15 cellular contexts compared by ENCODE assay signal in genomic region chr16:88013091-88013609, GRCh38.
DNase-seq lines count a peak whose midpoint lies in the region; ATAC-seq and TF ChIP-seq lines count a peak whose summit lies in the region.
"Had no signal": no experiment of that assay in that cellular context is flagged by ENCODE, and none has a peak within 500 bp of the region (broad histone marks: within the 10 kb centered on the region; RNA-seq: fewer than 3 reads in every experiment).

No MANE protein-coding gene starts in this region.

- peaks cover 24% of the 10 kb centered on the region for H3K36me3 Mint-ChIP-seq in HFFc6 (ENCODE audit: low read depth)
- peaks cover 18% of the 10 kb centered on the region for H3K36me3 Mint-ChIP-seq in activated CD8-positive, alpha-beta T cell treated with anti-CD3 and anti-CD28 coated beads, Interleukin-2, amount 10 ng/mL, durations not matched to agents 7 days and 5 days (ENCODE audit: low read depth)

- TF ChIP-seq POLR2A in gastrocnemius medialis (IDR thresholded peaks at IDR 0.05): no peak

- TF ChIP-seq CTCF in HFFc6 (IDR thresholded peaks at IDR 0.05) (no peak), kidney epithelial cell (IDR thresholded peaks at IDR 0.05; ENCODE audit: insufficient read depth, low read length, poor library complexity, severe bottlenecking) (no peak), gastrocnemius medialis (IDR thresholded peaks at IDR 0.05 in 4 of 5, conservative IDR thresholded peaks at IDR 0.05 in 1 of 5) (no peak)

- DNase-seq in HFFc6: no peak
- DNase-seq in activated CD8-positive, alpha-beta T cell treated with anti-CD3 and anti-CD28 coated beads, Interleukin-2, amount 10 ng/mL, durations not matched to agents 7 days and 5 days: no peak
- DNase-seq in kidney epithelial cell (ENCODE audit: low read depth): peak; percentile 19
- DNase-seq in renal cortical epithelial cell (ENCODE audit: low read depth): peak; percentile 44
- DNase-seq in gastrocnemius medialis: no peak
- no peak for DNase-seq in KBM-7
- DNase-seq in stimulated activated CD4-positive, alpha-beta T cell treated with anti-CD3 and anti-CD28 coated beads, Interleukin-4, amount 100 ng/mL, for 1 hour: no peak
- DNase-seq: Karpas-422, NCI-H1694, NCI-H526 treated with DMSO at 0.1 percent for 48 hours had no signal

- CTCF ChIA-PET in activated CD8-positive, alpha-beta T cell treated with anti-CD3 and anti-CD28 coated beads, Interleukin-2, amount 10 ng/mL, durations not matched to agents 7 days and 5 days (lab: Charles Lee): no interaction called here

- H3K9me3 ChIP-seq in gastrocnemius medialis: no peaks in the 10 kb centered on the region
- H3K9me3 ChIP-seq: testis had no signal

- H3K36me3 ChIP-seq in kidney epithelial cell (ENCODE audit: control insufficient read depth, insufficient read depth, low read length) (no peaks in the 10 kb centered on the region), gastrocnemius medialis (peaks cover 0 to 4% of the 10 kb centered on the region in 2 donors)

- no peak for ATAC-seq in activated CD8-positive, alpha-beta T cell treated with anti-CD3 and anti-CD28 coated beads, Interleukin-2, amount 10 ng/mL, durations not matched to agents 7 days and 5 days
- ATAC-seq in HG03460 (IDR thresholded peaks at IDR 0.05; ENCODE audit: unreplicated experiment) (no peak), gastrocnemius medialis (no peak)
- ATAC-seq: naive thymus-derived CD8-positive, alpha-beta T cell had no signal

- H3K4me1 ChIP-seq in gastrocnemius medialis: no peaks in the 10 kb centered on the region
- H3K4me1 ChIP-seq: testis had no signal

- intact Hi-C loops in gastrocnemius medialis (cut with DNase I; ENCODE audit: low total_unique reads): no loop called here

- H3K27ac ChIP-seq in gastrocnemius medialis: no peak overlapping the region
- H3K27ac ChIP-seq: testis had no signal

- peaks cover 7% of the 10 kb centered on the region for H3K27me3 Mint-ChIP-seq in HFFc6 (ENCODE audit: insufficient read depth)
- no peaks in the 10 kb centered on the region for H3K27me3 Mint-ChIP-seq in activated CD8-positive, alpha-beta T cell treated with anti-CD3 and anti-CD28 coated beads, Interleukin-2, amount 10 ng/mL, durations not matched to agents 7 days and 5 days (ENCODE audit: low read depth)
- H3K27me3 Mint-ChIP-seq: dendritic cell treated with granulocyte-macrophage colony-stimulating factor and Interleukin-4, amounts not matched to agents 40 ng/mL and 50 ng/mL, for 4 days; naive thymus-derived CD8-positive, alpha-beta T cell had no signal

- peaks cover 15% of the 10 kb centered on the region; the same call in 1 of the 2 replicates for H3K4me1 Mint-ChIP-seq in HFFc6 (ENCODE audit: low read depth)
- no peaks in the 10 kb centered on the region for H3K4me1 Mint-ChIP-seq in activated CD8-positive, alpha-beta T cell treated with anti-CD3 and anti-CD28 coated beads, Interleukin-2, amount 10 ng/mL, durations not matched to agents 7 days and 5 days (ENCODE audit: low read depth)

- H3K4me3 ChIP-seq in kidney epithelial cell (ENCODE audit: low read depth, low read length) (no peak overlapping the region), gastrocnemius medialis (no peak overlapping the region)
- H3K4me3 ChIP-seq: skin epidermis, testis had no signal

- no peak overlapping the region for H3K4me3 Mint-ChIP-seq in HFFc6
- no peak overlapping the region for H3K4me3 Mint-ChIP-seq in activated CD8-positive, alpha-beta T cell treated with anti-CD3 and anti-CD28 coated beads, Interleukin-2, amount 10 ng/mL, durations not matched to agents 7 days and 5 days
- H3K4me3 Mint-ChIP-seq: dendritic cell treated with granulocyte-macrophage colony-stimulating factor and Interleukin-4, amounts not matched to agents 40 ng/mL and 50 ng/mL, for 4 days; naive thymus-derived CD8-positive, alpha-beta T cell had no signal

- in situ Hi-C loops in gastrocnemius medialis (cut with MboI; ENCODE audit: low sequenced_read_pairs in 4 of 4) (no loop called here), KBM-7 (cut with MboI; ENCODE audit: low pct_unique_long_range_greater_than_20kb, low sequenced_read_pairs) (no loop called here)

- H3K27ac Mint-ChIP-seq in HFFc6: 0 out of 2 replicates have a peak overlapping the region, but pooled peaks have one; percentile 64
- H3K27ac Mint-ChIP-seq in activated CD8-positive, alpha-beta T cell treated with anti-CD3 and anti-CD28 coated beads, Interleukin-2, amount 10 ng/mL, durations not matched to agents 7 days and 5 days: peak overlapping the region; percentile 43
- H3K27ac Mint-ChIP-seq: dendritic cell treated with granulocyte-macrophage colony-stimulating factor and Interleukin-4, amounts not matched to agents 40 ng/mL and 50 ng/mL, for 4 days had no signal

- H3K9me3 Mint-ChIP-seq in HFFc6: no peaks in the 10 kb centered on the region
- H3K9me3 Mint-ChIP-seq in activated CD8-positive, alpha-beta T cell treated with anti-CD3 and anti-CD28 coated beads, Interleukin-2, amount 10 ng/mL, durations not matched to agents 7 days and 5 days (ENCODE audit: insufficient read depth): no peaks in the 10 kb centered on the region
- H3K9me3 Mint-ChIP-seq: dendritic cell treated with granulocyte-macrophage colony-stimulating factor and Interleukin-4, amounts not matched to agents 40 ng/mL and 50 ng/mL, for 4 days; naive thymus-derived CD8-positive, alpha-beta T cell had no signal

- POLR2A ChIA-PET in activated CD8-positive, alpha-beta T cell treated with anti-CD3 and anti-CD28 coated beads, Interleukin-2, amount 10 ng/mL, durations not matched to agents 7 days and 5 days (lab: Charles Lee): interaction anchor here (1.0 kb wide), 1 partner anchor 56 kb away, joined by 3 read pairs; no protein-coding TSS in a partner anchor

- H3K27me3 ChIP-seq in kidney epithelial cell (ENCODE audit: control insufficient read depth, insufficient read depth, low read length): no peaks in the 10 kb centered on the region
- no peaks in the 10 kb centered on the region for H3K27me3 ChIP-seq in gastrocnemius medialis
- H3K27me3 ChIP-seq: testis had no signal

Comparison
In these comparisons a context has a peak if more than half of its experiments do, and no peak if none do; other contexts are left out.
1. DNase-seq: peak in kidney epithelial cell (single experiment) and renal cortical epithelial cell (single experiment); none in HFFc6 (single experiment), activated CD8-positive, alpha-beta T cell treated with anti-CD3 and anti-CD28 coated beads, Interleukin-2, amount 10 ng/mL, durations not matched to agents 7 days and 5 days (single experiment), gastrocnemius medialis (0 of 2), KBM-7 (single experiment) and stimulated activated CD4-positive, alpha-beta T cell treated with anti-CD3 and anti-CD28 coated beads, Interleukin-4, amount 100 ng/mL, for 1 hour (single experiment).